In genomic region chrX:8579602-8580001, GRCh38 we compare ENCODE assay signal across 13 cellular contexts.
"Had no signal": no experiment of that assay in that cellular context is flagged by ENCODE, and none has a peak within 500 bp of the region (broad histone marks: within the 10 kb centered on the region; RNA-seq: fewer than 3 reads in every experiment).

No MANE protein-coding gene starts in this region.

- H3K27me3 ChIP-seq: esophagus muscularis mucosa, tibial artery, vagina had no signal

- H3K4me1 ChIP-seq: esophagus muscularis mucosa, tibial artery, vagina had no signal

- ATAC-seq: naive thymus-derived CD4-positive, alpha-beta T cell; stimulated activated effector memory CD8-positive, alpha-beta T cell treated with anti-CD3 and anti-CD28 coated beads, Interleukin-12 subunit alpha, Interleukin-12 subunit beta, amount 100 ng/mL, for 72 hours had no signal

- DNase-seq: activated CD4-positive, alpha-beta T cell treated with anti-CD3 and anti-CD28 coated beads, Interleukin-2, amount 10 ng/mL, durations not matched to agents 24 days and 14 days; activated CD4-positive, CD25-positive, alpha-beta regulatory T cell; activated CD8-positive, alpha-beta memory T cell treated with anti-CD3 and anti-CD28 coated beads, Interleukin-2, amount 50 U/mL, for 48 hours; activated gamma-delta T cell treated with Interleukin-2 at 50 U/mL for 16 hours; activated naive CD8-positive, alpha-beta T cell treated with anti-CD3 and anti-CD28 coated beads for 36 hours; amygdala; kidney; naive thymus-derived CD4-positive, alpha-beta T cell; tibial artery had no signal

- H3K27ac ChIP-seq: coronary artery, esophagus muscularis mucosa, tibial artery, vagina had no signal

- H3K9me3 ChIP-seq: esophagus muscularis mucosa, tibial artery, vagina had no signal

- H3K4me3 ChIP-seq: coronary artery, esophagus muscularis mucosa, tibial artery, vagina had no signal

- H3K36me3 ChIP-seq: esophagus muscularis mucosa, tibial artery, vagina had no signal
